In genomic region chr5:42840279-42840678, GRCh38 we compare ENCODE assay signal across 8 cellular contexts. TPM values are rescaled to one million over a fixed set of nuclear protein-coding genes. Genes with fewer than 3 reads are reported as not detected.
DNase-seq lines count a peak whose midpoint lies in the region; ATAC-seq and TF ChIP-seq lines count a peak whose summit lies in the region.

No MANE protein-coding gene starts in this region.

- CTCF ChIA-PET in GM10248 (lab: Yijun Ruan, JAX) = interaction anchor here (0.8 kb wide), 1 partner anchor 30 kb away, joined by 3 read pairs; no protein-coding TSS in a partner anchor

- no peaks in the 10 kb centered on the region for H3K27me3 Mint-ChIP-seq in osteocyte (ENCODE audit: unreplicated experiment)

- DNase-seq in AG08395 (ENCODE audit: low spot score) = peak; percentile 76
- DNase-seq in NCI-H1105 (lab: John Stamatoyannopoulos, UW) = peak; percentile 12
- DNase-seq in fibroblast of gingiva (ENCODE audit: low read depth) = peak; percentile 97
- no peak for DNase-seq in osteocyte (ENCODE audit: extremely low spot score, unreplicated experiment)
- DNase-seq in GM10248 (ENCODE audit: extremely low spot score) = no peak

- H3K9me3 Mint-ChIP-seq in osteocyte (ENCODE audit: unreplicated experiment) = no peaks in the 10 kb centered on the region

- peak overlapping the region; percentile 50 for H3K27ac Mint-ChIP-seq in osteocyte (ENCODE audit: unreplicated experiment)

- no peak for TF ChIP-seq CTCF in osteocyte (IDR thresholded peaks at IDR 0.05)
- TF ChIP-seq CTCF in GM10248 (IDR thresholded peaks at IDR 0.05; ENCODE audit: control extremely low read depth, extremely low read depth, low read depth, missing control alignments) = no peak

- no peak for ATAC-seq in GM21528 (IDR thresholded peaks at IDR 0.05; ENCODE audit: low FRiP score, unreplicated experiment)
- no peak for ATAC-seq in HG03442 (IDR thresholded peaks at IDR 0.05; ENCODE audit: unreplicated experiment)
- no peak for ATAC-seq in HG03108 (IDR thresholded peaks at IDR 0.05; ENCODE audit: unreplicated experiment)

- POLR2A ChIA-PET in GM10248 (lab: Yijun Ruan, JAX) = no interaction called here

- peaks cover 26% of the 10 kb centered on the region for H3K4me1 Mint-ChIP-seq in osteocyte (ENCODE audit: unreplicated experiment)

- H3K36me3 Mint-ChIP-seq in osteocyte (ENCODE audit: unreplicated experiment) = no peaks in the 10 kb centered on the region

- no peak overlapping the region for H3K4me3 Mint-ChIP-seq in osteocyte (ENCODE audit: unreplicated experiment)

RNA-seq across cellular contexts. Expression of gene SELENOP, which starts 28.6 kb away (rescaled TPM):
- 55.8 and 70.3 TPM in 2 replicates for total RNA-seq in osteocyte

Comparison
In these comparisons a context has a peak if more than half of its experiments do, and no peak if none do; other contexts are left out.
1. DNase-seq: peak in AG08395 (single experiment), NCI-H1105 (single experiment) and fibroblast of gingiva (single experiment); none in osteocyte (single experiment) and GM10248 (single experiment).